ENCODE assay signal across 26 cellular contexts in genomic region chr13:21426238-21426637, GRCh38. TPM values are rescaled to one million over a fixed set of nuclear protein-coding genes. Genes with fewer than 3 reads are reported as not detected.
DNase-seq lines count a peak whose midpoint lies in the region; ATAC-seq and TF ChIP-seq lines count a peak whose summit lies in the region.
"Had no signal": no experiment of that assay in that cellular context is flagged by ENCODE, and none has a peak within 500 bp of the region (broad histone marks: within the 10 kb centered on the region; RNA-seq: fewer than 3 reads in every experiment).

No MANE protein-coding gene starts in this region.

- H3K36me3 ChIP-seq in MG63 = no peaks in the 10 kb centered on the region
- H3K36me3 ChIP-seq: ascending aorta, gastroesophageal sphincter, stomach, tibial artery, WERI-Rb-1 had no signal

- intact Hi-C loops in natural killer cell (cut with micrococcal nuclease) = no loop called here

- peak; percentile 61 to 82 (median 75) for ATAC-seq in natural killer cell
- no peak for ATAC-seq in natural killer cell treated with Interleukin-12 subunit alpha and Interleukin-12 subunit beta and Interleukin-15 and Interleukin-18, amount 100 ng/mL, for 72 hours
- ATAC-seq in stimulated activated naive CD8-positive, alpha-beta T cell treated with anti-CD3 and anti-CD28 coated beads, Interleukin-15, amount 100 ng/mL, for 72 hours = peak; percentile 67
- ATAC-seq: gastroesophageal sphincter, PC-3, Right ventricle myocardium inferior had no signal

- H3K4me1 Mint-ChIP-seq in natural killer cell (peaks cover 39 to 57% of the 10 kb centered on the region in 2 donors), immature natural killer cell (peaks cover 41 to 56% of the 10 kb centered on the region in 2 donors)
- peaks cover 37 to 40% of the 10 kb centered on the region in 2 donors for H3K4me1 Mint-ChIP-seq in natural killer cell treated with Interleukin-12 subunit alpha and Interleukin-12 subunit beta and Interleukin-15 and Interleukin-18, amount 100 ng/mL, for 72 hours (ENCODE audit: low read depth in 2 of 2)
- peaks cover 23% of the 10 kb centered on the region for H3K4me1 Mint-ChIP-seq in stimulated activated naive CD8-positive, alpha-beta T cell treated with anti-CD3 and anti-CD28 coated beads, Interleukin-15, amount 100 ng/mL, for 72 hours

- peak overlapping the region; percentile 58 to 67 for H3K27ac Mint-ChIP-seq in natural killer cell
- H3K27ac Mint-ChIP-seq in natural killer cell treated with Interleukin-12 subunit alpha and Interleukin-12 subunit beta and Interleukin-15 and Interleukin-18, amount 100 ng/mL, for 72 hours = no peak overlapping the region
- H3K27ac Mint-ChIP-seq in immature natural killer cell = peak overlapping the region; percentile 3 to 77 (median 35)
- no peak overlapping the region for H3K27ac Mint-ChIP-seq in stimulated activated naive CD8-positive, alpha-beta T cell treated with anti-CD3 and anti-CD28 coated beads, Interleukin-15, amount 100 ng/mL, for 72 hours
- H3K27ac Mint-ChIP-seq: IgD-negative memory B cell; T-helper 2 cell treated with Interferon-gamma antibody and Interleukin-4, amounts not matched to agents 5 μg/mL and 100 μg/mL, for 36 hours had no signal

- peaks cover 16% of the 10 kb centered on the region for H3K36me3 Mint-ChIP-seq in natural killer cell
- H3K36me3 Mint-ChIP-seq in natural killer cell treated with Interleukin-12 subunit alpha and Interleukin-12 subunit beta and Interleukin-15 and Interleukin-18, amount 100 ng/mL, for 72 hours = peaks cover 22% of the 10 kb centered on the region
- peaks cover 15 to 25% (median 21%) of the 10 kb centered on the region in 3 donors for H3K36me3 Mint-ChIP-seq in immature natural killer cell

- no peaks in the 10 kb centered on the region for H3K27me3 ChIP-seq in MG63
- H3K27me3 ChIP-seq: ascending aorta, gastroesophageal sphincter, stomach, tibial artery had no signal

- DNase-seq in DMS53 (lab: John Stamatoyannopoulos, UW) (peak; percentile 7), DMS53 treated with DMSO at 0.1 percent for 48 hours (lab: John Stamatoyannopoulos, UW; ENCODE audit: unreplicated experiment) (no peak), natural killer cell (no peak), immature natural killer cell (no peak), anterior cingulate cortex (lab: John Stamatoyannopoulos, UW) (no peak), MG63 (no peak)
- no peak for DNase-seq in natural killer cell treated with Interleukin-12 subunit alpha and Interleukin-12 subunit beta and Interleukin-15 and Interleukin-18, amount 100 ng/mL, for 72 hours (ENCODE audit: low spot score)
- DNase-seq in stimulated activated naive CD8-positive, alpha-beta T cell treated with anti-CD3 and anti-CD28 coated beads, Interleukin-15, amount 100 ng/mL, for 72 hours = no peak
- DNase-seq: activated CD4-positive, alpha-beta T cell treated with anti-CD3 and anti-CD28 coated beads, Interleukin-2, amount 50 U/mL, for 4 hours; EL; hypothalamus; left ventricle myocardium inferior; NCI-H1092 treated with DMSO at 0.1 percent for 48 hours; NCI-H187; NCI-H524; NK-92 treated with Interleukin-12 subunit alpha and Interleukin-12 subunit beta, amount 100 ng/mL, for 24 hours; PC-3; stomach; tibial artery; WERI-Rb-1 had no signal

- H3K27me3 Mint-ChIP-seq in natural killer cell (ENCODE audit: low read depth in 2 of 2) (no peaks in the 10 kb centered on the region), immature natural killer cell (ENCODE audit: low read depth in 3 of 3) (peaks cover 0 to 2% (median 0%) of the 10 kb centered on the region in 3 donors)
- H3K27me3 Mint-ChIP-seq in natural killer cell treated with Interleukin-12 subunit alpha and Interleukin-12 subunit beta and Interleukin-15 and Interleukin-18, amount 100 ng/mL, for 72 hours = no peaks in the 10 kb centered on the region
- no peaks in the 10 kb centered on the region for H3K27me3 Mint-ChIP-seq in stimulated activated naive CD8-positive, alpha-beta T cell treated with anti-CD3 and anti-CD28 coated beads, Interleukin-15, amount 100 ng/mL, for 72 hours
- H3K27me3 Mint-ChIP-seq: IgD-negative memory B cell had no signal

- H3K4me3 Mint-ChIP-seq in natural killer cell (peak overlapping the region; percentile 3), immature natural killer cell (peak overlapping the region in 2 of 5 donors; percentile 0 to 19)
- H3K4me3 Mint-ChIP-seq in natural killer cell treated with Interleukin-12 subunit alpha and Interleukin-12 subunit beta and Interleukin-15 and Interleukin-18, amount 100 ng/mL, for 72 hours = no peak overlapping the region
- no peak overlapping the region for H3K4me3 Mint-ChIP-seq in stimulated activated naive CD8-positive, alpha-beta T cell treated with anti-CD3 and anti-CD28 coated beads, Interleukin-15, amount 100 ng/mL, for 72 hours
- H3K4me3 Mint-ChIP-seq: CD14-positive monocyte; T-helper 2 cell treated with Interferon-gamma antibody and Interleukin-4, amounts not matched to agents 5 μg/mL and 100 μg/mL, for 36 hours had no signal

- no peak overlapping the region for H3K4me3 ChIP-seq in MG63
- H3K4me3 ChIP-seq: ascending aorta, gastroesophageal sphincter, left ventricle myocardium inferior, stomach, tibial artery had no signal

- peaks cover 11% of the 10 kb centered on the region for H3K9me3 ChIP-seq in MG63

- TF ChIP-seq CTCF in natural killer cell (IDR thresholded peaks at IDR 0.05) = no peak

- peaks cover 4 to 8% of the 10 kb centered on the region in 2 donors for H3K9me3 Mint-ChIP-seq in natural killer cell
- peaks cover 9% of the 10 kb centered on the region for H3K9me3 Mint-ChIP-seq in natural killer cell treated with Interleukin-12 subunit alpha and Interleukin-12 subunit beta and Interleukin-15 and Interleukin-18, amount 100 ng/mL, for 72 hours
- peaks cover 7 to 20% (median 16%) of the 10 kb centered on the region in 6 donors for H3K9me3 Mint-ChIP-seq in immature natural killer cell
- H3K9me3 Mint-ChIP-seq in stimulated activated naive CD8-positive, alpha-beta T cell treated with anti-CD3 and anti-CD28 coated beads, Interleukin-15, amount 100 ng/mL, for 72 hours = peaks cover 24% of the 10 kb centered on the region in 2 donors

RNA-seq across cellular contexts. Expression of gene ZDHHC20, which starts 32.9 kb away (rescaled TPM):
- total RNA-seq in natural killer cell = 100 to 1,000 TPM in 1 of 3 donors, 10 to 100 TPM in 2; 85.1 to 116 (median 93.4) TPM
- total RNA-seq in natural killer cell treated with Interleukin-12 subunit alpha and Interleukin-12 subunit beta and Interleukin-15 and Interleukin-18, amount 100 ng/mL, for 72 hours = 10 to 100 TPM; 46.0 to 54.9 TPM
- polyA plus RNA-seq in immature natural killer cell = 10 to 100 TPM; 23.8 to 67.7 (median 61.3) TPM
- total RNA-seq in MG63 (2014; rRNA removed; shearing (Covaris generic); ENCODE audit: low replicate concordance) = 49.2 and 146 TPM in 2 replicates

Comparison
In these comparisons a context has a peak if more than half of its experiments do, and no peak if none do; other contexts are left out.
1. ATAC-seq: peak in natural killer cell (3 of 3) and stimulated activated naive CD8-positive, alpha-beta T cell treated with anti-CD3 and anti-CD28 coated beads, Interleukin-15, amount 100 ng/mL, for 72 hours (single experiment); none in natural killer cell treated with Interleukin-12 subunit alpha and Interleukin-12 subunit beta and Interleukin-15 and Interleukin-18, amount 100 ng/mL, for 72 hours (0 of 2).
2. H3K27ac Mint-ChIP-seq: peak in natural killer cell (2 of 2) and immature natural killer cell (6 of 6); none in natural killer cell treated with Interleukin-12 subunit alpha and Interleukin-12 subunit beta and Interleukin-15 and Interleukin-18, amount 100 ng/mL, for 72 hours (0 of 2) and stimulated activated naive CD8-positive, alpha-beta T cell treated with anti-CD3 and anti-CD28 coated beads, Interleukin-15, amount 100 ng/mL, for 72 hours (0 of 2).